ENCODE assay signal across 17 cellular contexts in the genomic region with DNA sequence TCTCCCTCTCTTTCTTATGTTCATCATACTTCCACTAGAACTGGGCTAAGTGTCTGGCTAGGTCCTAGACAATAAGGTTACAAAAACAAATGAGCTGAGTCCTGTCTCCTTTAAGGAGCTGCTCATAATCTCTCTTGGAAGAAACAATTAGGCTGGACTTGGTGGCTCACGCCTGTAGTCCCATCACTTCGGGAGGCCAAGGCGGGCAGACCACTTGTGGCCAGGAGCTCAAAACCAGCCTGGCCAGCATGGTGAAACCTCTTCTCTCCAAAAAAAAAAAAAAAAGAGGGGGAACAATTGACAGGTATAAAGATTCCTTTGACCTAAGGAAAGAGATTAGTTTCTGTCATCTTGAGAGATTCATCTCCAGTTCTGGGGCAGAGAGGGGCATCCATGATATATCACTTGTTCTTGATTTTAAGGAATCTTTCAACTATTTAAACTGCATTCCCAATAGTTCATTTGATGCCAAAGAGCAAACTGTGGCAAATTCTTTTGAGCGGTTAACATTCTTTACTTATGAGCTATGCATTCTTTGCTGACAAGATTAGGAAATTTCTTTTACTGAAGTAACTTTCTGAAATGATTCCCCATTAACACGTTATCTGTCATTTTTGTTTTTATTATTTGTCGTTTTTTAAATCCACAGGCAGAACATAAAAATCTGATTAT.
DNase-seq lines count a peak whose midpoint lies in the region; ATAC-seq, FAIRE-seq and TF ChIP-seq lines count a peak whose summit lies in the region.
"Had no signal": no experiment of that assay in that cellular context is flagged by ENCODE, and none has a peak within 500 bp of the region (broad histone marks: within the 10 kb centered on the region; RNA-seq: fewer than 3 reads in every experiment).

No MANE protein-coding gene starts in this region.

- CTCF ChIA-PET in WTC11 (lab: Charles Lee) = interaction anchor here (0.6 kb wide), 1 partner anchor 812 kb away, joined by 3 read pairs; no protein-coding TSS in a partner anchor

- H3K36me3 Mint-ChIP-seq in WTC11 = no peaks in the 10 kb centered on the region

- ATAC-seq in SK-N-SH treated with all-trans-retinoic acid at 6 μM for 48 hours (peak; percentile 89), WTC11 (no peak)
- ATAC-seq: left ventricle myocardium superior had no signal

- no peak for DNase-seq in H54 (ENCODE audit: insufficient read length, low spot score)
- peak; percentile 46 for DNase-seq in fibroblast of villous mesenchyme (ENCODE audit: low read depth)
- peak; percentile 34 for DNase-seq in stromal cell of bone marrow (ENCODE audit: low read depth)
- no peak for DNase-seq in NCI-H345 treated with DMSO at 0.1 percent for 48 hours (lab: John Stamatoyannopoulos, UW; ENCODE audit: unreplicated experiment)
- DNase-seq in DMS79 (lab: John Stamatoyannopoulos, UW) = no peak
- DNase-seq in WTC11 (ENCODE audit: low spot score) = no peak
- DNase-seq: activated CD4-positive, CD25-positive, alpha-beta regulatory T cell; colonic mucosa; head of caudate nucleus; left ventricle myocardium superior; MV-4-11; NCI-H524; SIG-M5; stimulated activated naive CD4-positive, alpha-beta T cell had no signal

- peak; percentile 64 for FAIRE-seq in H54 (lab: Jason Lieb, UNC)
- FAIRE-seq: GM18507 had no signal

- H3K4me1 Mint-ChIP-seq in WTC11 = no peaks in the 10 kb centered on the region

- no peak overlapping the region for H3K27ac Mint-ChIP-seq in WTC11
- H3K27ac Mint-ChIP-seq: activated T-helper 2 cell treated with anti-CD3 and anti-CD28 coated beads, Interferon-gamma antibody, Interleukin-2, Interleukin-4, amounts not matched to agents 10 μg/mL and 5 μg/mL and 100 μg/mL, durations not matched to agents 14 hours and 24 hours and 36 hours had no signal

- H3K4me3 Mint-ChIP-seq in WTC11 = no peak overlapping the region

- H3K9me3 Mint-ChIP-seq in WTC11 = no peaks in the 10 kb centered on the region; the same call in 1 of the 2 replicates

- POLR2A ChIA-PET in WTC11 (lab: Charles Lee) = no interaction called here

- no peak for TF ChIP-seq POLR2A in H54 (IDR thresholded peaks at IDR 0.05; ENCODE audit: low read depth, low read length)

- no peak overlapping the region for H3K4me3 ChIP-seq in fibroblast of villous mesenchyme (ENCODE audit: low read depth, low read length)
- H3K4me3 ChIP-seq: colonic mucosa had no signal

- TF ChIP-seq CTCF in fibroblast of villous mesenchyme (IDR thresholded peaks at IDR 0.05; ENCODE audit: insufficient read depth, low read depth, low read length) (no peak), WTC11 (IDR thresholded peaks at IDR 0.05) (no peak)

- no peaks in the 10 kb centered on the region for H3K27me3 Mint-ChIP-seq in WTC11 (ENCODE audit: low read depth)

TF ChIP-seq in SK-N-SH treated with all-trans-retinoic acid at 6 μM for 48 hours, 23 proteins besides CTCF, POLR2A, EP300 and RAD21 (continues in another document):
- TF ChIP-seq ZNF70 (CRISPR knock-in tag; IDR thresholded peaks at IDR 0.05) (no peak), ISL1 (CRISPR knock-in tag; IDR thresholded peaks at IDR 0.05) (peak; percentile 90), RARB (CRISPR knock-in tag; IDR thresholded peaks at IDR 0.05) (no peak)
- TF ChIP-seq, protein P1, sequence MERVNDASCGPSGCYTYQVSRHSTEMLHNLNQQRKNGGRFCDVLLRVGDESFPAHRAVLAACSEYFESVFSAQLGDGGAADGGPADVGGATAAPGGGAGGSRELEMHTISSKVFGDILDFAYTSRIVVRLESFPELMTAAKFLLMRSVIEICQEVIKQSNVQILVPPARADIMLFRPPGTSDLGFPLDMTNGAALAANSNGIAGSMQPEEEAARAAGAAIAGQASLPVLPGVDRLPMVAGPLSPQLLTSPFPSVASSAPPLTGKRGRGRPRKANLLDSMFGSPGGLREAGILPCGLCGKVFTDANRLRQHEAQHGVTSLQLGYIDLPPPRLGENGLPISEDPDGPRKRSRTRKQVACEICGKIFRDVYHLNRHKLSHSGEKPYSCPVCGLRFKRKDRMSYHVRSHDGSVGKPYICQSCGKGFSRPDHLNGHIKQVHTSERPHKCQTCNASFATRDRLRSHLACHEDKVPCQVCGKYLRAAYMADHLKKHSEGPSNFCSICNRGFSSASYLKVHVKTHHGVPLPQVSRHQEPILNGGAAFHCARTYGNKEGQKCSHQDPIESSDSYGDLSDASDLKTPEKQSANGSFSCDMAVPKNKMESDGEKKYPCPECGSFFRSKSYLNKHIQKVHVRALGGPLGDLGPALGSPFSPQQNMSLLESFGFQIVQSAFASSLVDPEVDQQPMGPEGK (CRISPR knock-in tag; IDR thresholded peaks at IDR 0.05; ENCODE audit: borderline replicate concordance) = peak; percentile 23; the same call in 1 of the 2 replicates
- TF ChIP-seq, protein P2, sequence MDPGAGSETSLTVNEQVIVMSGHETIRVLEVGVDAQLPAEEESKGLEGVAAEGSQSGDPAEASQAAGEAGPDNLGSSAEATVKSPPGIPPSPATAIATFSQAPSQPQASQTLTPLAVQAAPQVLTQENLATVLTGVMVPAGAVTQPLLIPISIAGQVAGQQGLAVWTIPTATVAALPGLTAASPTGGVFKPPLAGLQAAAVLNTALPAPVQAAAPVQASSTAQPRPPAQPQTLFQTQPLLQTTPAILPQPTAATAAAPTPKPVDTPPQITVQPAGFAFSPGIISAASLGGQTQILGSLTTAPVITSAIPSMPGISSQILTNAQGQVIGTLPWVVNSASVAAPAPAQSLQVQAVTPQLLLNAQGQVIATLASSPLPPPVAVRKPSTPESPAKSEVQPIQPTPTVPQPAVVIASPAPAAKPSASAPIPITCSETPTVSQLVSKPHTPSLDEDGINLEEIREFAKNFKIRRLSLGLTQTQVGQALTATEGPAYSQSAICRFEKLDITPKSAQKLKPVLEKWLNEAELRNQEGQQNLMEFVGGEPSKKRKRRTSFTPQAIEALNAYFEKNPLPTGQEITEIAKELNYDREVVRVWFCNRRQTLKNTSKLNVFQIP (CRISPR knock-in tag; IDR thresholded peaks at IDR 0.05; ENCODE audit: borderline replicate concordance, low read depth) = no peak
- TF ChIP-seq, protein P3, sequence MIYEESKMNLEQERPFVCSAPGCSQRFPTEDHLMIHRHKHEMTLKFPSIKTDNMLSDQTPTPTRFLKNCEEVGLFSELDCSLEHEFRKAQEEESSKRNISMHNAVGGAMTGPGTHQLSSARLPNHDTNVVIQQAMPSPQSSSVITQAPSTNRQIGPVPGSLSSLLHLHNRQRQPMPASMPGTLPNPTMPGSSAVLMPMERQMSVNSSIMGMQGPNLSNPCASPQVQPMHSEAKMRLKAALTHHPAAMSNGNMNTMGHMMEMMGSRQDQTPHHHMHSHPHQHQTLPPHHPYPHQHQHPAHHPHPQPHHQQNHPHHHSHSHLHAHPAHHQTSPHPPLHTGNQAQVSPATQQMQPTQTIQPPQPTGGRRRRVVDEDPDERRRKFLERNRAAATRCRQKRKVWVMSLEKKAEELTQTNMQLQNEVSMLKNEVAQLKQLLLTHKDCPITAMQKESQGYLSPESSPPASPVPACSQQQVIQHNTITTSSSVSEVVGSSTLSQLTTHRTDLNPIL (CRISPR knock-in tag; IDR thresholded peaks at IDR 0.05; ENCODE audit: low read depth) = peak; percentile 50; the same call in 1 of the 2 replicates

TF ChIP-seq in WTC11, 78 proteins besides CTCF, POLR2A, EP300 and RAD21 (continues in another document):
- TF ChIP-seq, protein P4, sequence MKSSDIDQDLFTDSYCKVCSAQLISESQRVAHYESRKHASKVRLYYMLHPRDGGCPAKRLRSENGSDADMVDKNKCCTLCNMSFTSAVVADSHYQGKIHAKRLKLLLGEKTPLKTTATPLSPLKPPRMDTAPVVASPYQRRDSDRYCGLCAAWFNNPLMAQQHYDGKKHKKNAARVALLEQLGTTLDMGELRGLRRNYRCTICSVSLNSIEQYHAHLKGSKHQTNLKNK (CRISPR knock-in tag; IDR thresholded peaks at IDR 0.05) = no peak
- TF ChIP-seq TEAD1 (CRISPR knock-in tag; IDR thresholded peaks at IDR 0.05) = no peak
- TF ChIP-seq, protein P5, sequence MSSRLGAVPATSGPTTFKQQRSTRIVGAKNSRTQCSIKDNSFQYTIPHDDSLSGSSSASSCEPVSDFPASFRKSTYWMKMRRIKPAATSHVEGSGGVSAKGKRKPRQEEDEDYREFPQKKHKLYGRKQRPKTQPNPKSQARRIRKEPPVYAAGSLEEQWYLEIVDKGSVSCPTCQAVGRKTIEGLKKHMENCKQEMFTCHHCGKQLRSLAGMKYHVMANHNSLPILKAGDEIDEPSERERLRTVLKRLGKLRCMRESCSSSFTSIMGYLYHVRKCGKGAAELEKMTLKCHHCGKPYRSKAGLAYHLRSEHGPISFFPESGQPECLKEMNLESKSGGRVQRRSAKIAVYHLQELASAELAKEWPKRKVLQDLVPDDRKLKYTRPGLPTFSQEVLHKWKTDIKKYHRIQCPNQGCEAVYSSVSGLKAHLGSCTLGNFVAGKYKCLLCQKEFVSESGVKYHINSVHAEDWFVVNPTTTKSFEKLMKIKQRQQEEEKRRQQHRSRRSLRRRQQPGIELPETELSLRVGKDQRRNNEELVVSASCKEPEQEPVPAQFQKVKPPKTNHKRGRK (CRISPR knock-in tag; IDR thresholded peaks at IDR 0.05; ENCODE audit: borderline replicate concordance) = no peak
- TF ChIP-seq NR1H2 (CRISPR knock-in tag; IDR thresholded peaks at IDR 0.05) = no peak
- TF ChIP-seq ZNF138 (CRISPR knock-in tag; conservative IDR thresholded peaks at IDR 0.05) = no peak
- TF ChIP-seq ZBTB21 (CRISPR knock-in tag; IDR thresholded peaks at IDR 0.05; ENCODE audit: borderline replicate concordance) = no peak
- TF ChIP-seq ZNF396 (CRISPR knock-in tag; IDR thresholded peaks at IDR 0.05; ENCODE audit: borderline replicate concordance) = no peak
- TF ChIP-seq HMGA2 (CRISPR knock-in tag; IDR thresholded peaks at IDR 0.05) = no peak
- TF ChIP-seq, protein P6, sequence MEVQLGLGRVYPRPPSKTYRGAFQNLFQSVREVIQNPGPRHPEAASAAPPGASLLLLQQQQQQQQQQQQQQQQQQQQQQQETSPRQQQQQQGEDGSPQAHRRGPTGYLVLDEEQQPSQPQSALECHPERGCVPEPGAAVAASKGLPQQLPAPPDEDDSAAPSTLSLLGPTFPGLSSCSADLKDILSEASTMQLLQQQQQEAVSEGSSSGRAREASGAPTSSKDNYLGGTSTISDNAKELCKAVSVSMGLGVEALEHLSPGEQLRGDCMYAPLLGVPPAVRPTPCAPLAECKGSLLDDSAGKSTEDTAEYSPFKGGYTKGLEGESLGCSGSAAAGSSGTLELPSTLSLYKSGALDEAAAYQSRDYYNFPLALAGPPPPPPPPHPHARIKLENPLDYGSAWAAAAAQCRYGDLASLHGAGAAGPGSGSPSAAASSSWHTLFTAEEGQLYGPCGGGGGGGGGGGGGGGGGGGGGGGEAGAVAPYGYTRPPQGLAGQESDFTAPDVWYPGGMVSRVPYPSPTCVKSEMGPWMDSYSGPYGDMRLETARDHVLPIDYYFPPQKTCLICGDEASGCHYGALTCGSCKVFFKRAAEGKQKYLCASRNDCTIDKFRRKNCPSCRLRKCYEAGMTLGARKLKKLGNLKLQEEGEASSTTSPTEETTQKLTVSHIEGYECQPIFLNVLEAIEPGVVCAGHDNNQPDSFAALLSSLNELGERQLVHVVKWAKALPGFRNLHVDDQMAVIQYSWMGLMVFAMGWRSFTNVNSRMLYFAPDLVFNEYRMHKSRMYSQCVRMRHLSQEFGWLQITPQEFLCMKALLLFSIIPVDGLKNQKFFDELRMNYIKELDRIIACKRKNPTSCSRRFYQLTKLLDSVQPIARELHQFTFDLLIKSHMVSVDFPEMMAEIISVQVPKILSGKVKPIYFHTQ (CRISPR knock-in tag; IDR thresholded peaks at IDR 0.05) = no peak

Comparison
In these comparisons a context has a peak if more than half of its experiments do, and no peak if none do; other contexts are left out.
1. DNase-seq: peak in fibroblast of villous mesenchyme (single experiment) and stromal cell of bone marrow (single experiment); none in H54 (single experiment), NCI-H345 treated with DMSO at 0.1 percent for 48 hours (single experiment), DMS79 (single experiment) and WTC11 (single experiment).